In the genomic region with DNA sequence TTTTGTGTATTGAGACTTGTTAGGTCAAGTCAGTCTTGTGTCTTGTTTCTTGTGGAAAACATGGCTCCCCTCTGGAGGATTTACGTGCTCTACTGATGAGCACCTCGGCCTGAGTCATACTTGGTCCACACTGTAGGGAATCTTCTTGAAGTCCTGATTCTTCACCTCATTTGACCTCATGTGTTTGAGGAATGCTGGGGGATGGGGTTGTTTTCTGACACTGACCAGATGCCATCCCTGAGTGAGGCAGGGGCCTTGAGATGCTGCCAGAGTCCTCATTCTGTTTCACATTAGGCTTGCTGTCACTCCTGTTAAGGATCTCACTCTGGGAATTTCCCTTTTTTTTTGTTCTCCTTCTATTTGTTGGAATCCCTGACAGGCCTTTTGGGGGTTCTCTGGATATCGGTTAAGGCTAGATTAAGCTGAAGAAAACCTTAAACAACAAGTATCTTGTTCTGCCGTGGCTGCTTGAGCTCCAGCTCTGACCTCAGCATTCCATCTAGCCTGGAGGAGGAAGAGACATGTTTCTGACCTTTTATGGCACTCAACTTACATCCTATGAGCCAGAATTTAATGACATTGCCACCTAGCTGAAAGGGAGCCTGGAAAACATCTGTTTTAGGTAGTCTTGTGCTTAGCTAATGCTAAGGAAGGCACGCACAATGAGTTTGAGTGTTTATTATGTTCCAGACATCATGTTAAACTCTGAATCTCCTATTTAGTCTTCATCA, we compare ENCODE assay signal across 12 cellular contexts. TPM values are rescaled to one million over a fixed set of nuclear protein-coding genes. Genes with fewer than 3 reads are reported as not detected.
A peak's percentile ranks its signal among the peaks of the same experiment; 100 is the strongest.
DNase-seq lines count a peak whose midpoint lies in the region; ATAC-seq and TF ChIP-seq lines count a peak whose summit lies in the region.
"Had no signal": no experiment of that assay in that cellular context is flagged by ENCODE, and none has a peak within 500 bp of the region (broad histone marks: within the 10 kb centered on the region; RNA-seq: fewer than 3 reads in every experiment).

No MANE protein-coding gene starts in this region.

- no peaks in the 10 kb centered on the region for H3K9me3 ChIP-seq in upper lobe of right lung

- H3K9me3 Mint-ChIP-seq in stimulated activated naive CD8-positive, alpha-beta T cell treated with anti-CD3 and anti-CD28 coated beads, Interleukin-15, Interleukin-2, amounts not matched to agents 100 ng/mL and 50 ng/mL, for 24 hours: no peaks in the 10 kb centered on the region
- H3K9me3 Mint-ChIP-seq in brain: no peaks in the 10 kb centered on the region

- H3K36me3 Mint-ChIP-seq in stimulated activated naive CD8-positive, alpha-beta T cell treated with anti-CD3 and anti-CD28 coated beads, Interleukin-15, Interleukin-2, amounts not matched to agents 100 ng/mL and 50 ng/mL, for 24 hours (ENCODE audit: low read depth): peaks cover 55% of the 10 kb centered on the region
- H3K36me3 Mint-ChIP-seq in brain: peaks cover 71% of the 10 kb centered on the region

- H3K36me3 ChIP-seq in upper lobe of right lung: peaks cover 100% of the 10 kb centered on the region

- intact Hi-C loops in upper lobe of right lung (cut with DNase I): no loop called here

- no peak overlapping the region for H3K4me3 Mint-ChIP-seq in stimulated activated naive CD8-positive, alpha-beta T cell treated with anti-CD3 and anti-CD28 coated beads, Interleukin-15, Interleukin-2, amounts not matched to agents 100 ng/mL and 50 ng/mL, for 24 hours
- H3K4me3 Mint-ChIP-seq in brain: no peak overlapping the region

- H3K27me3 ChIP-seq in upper lobe of right lung: no peaks in the 10 kb centered on the region

- no peaks in the 10 kb centered on the region for H3K4me1 ChIP-seq in upper lobe of right lung

- H3K4me3 ChIP-seq in upper lobe of right lung: no peak overlapping the region

- no peak for ATAC-seq in stimulated activated naive CD8-positive, alpha-beta T cell treated with anti-CD3 and anti-CD28 coated beads, Interleukin-15, Interleukin-2, amounts not matched to agents 100 U/mL and 50 U/mL, for 24 hours
- no peak for ATAC-seq in HG02938 (IDR thresholded peaks at IDR 0.05; ENCODE audit: unreplicated experiment)
- no peak for ATAC-seq in upper lobe of right lung

- no peak for DNase-seq in stimulated activated naive CD8-positive, alpha-beta T cell treated with anti-CD3 and anti-CD28 coated beads, Interleukin-15, Interleukin-2, amounts not matched to agents 100 U/mL and 50 U/mL, for 24 hours
- peak; percentile 73 for DNase-seq in kidney tubule cell (ENCODE audit: low spot score)
- no peak for DNase-seq in stimulated activated CD4-positive, alpha-beta T cell treated with anti-CD3 and anti-CD28 coated beads, Interleukin-2, amount 100 ng/mL, for 24 hours
- DNase-seq in upper lobe of right lung: no peak
- no peak for DNase-seq in NCI-H2171 treated with DMSO at 0.1 percent for 48 hours (lab: John Stamatoyannopoulos, UW)
- DNase-seq: cortex of kidney; SHP77 treated with DMSO at 0.1 percent for 48 hours; stimulated activated naive CD4-positive, alpha-beta T cell treated with Interleukin-2 at 50 U/mL for 16 hours had no signal

- H3K27ac ChIP-seq in upper lobe of right lung: no peak overlapping the region
- H3K27ac ChIP-seq: HL-60 had no signal

- H3K4me1 Mint-ChIP-seq in stimulated activated naive CD8-positive, alpha-beta T cell treated with anti-CD3 and anti-CD28 coated beads, Interleukin-15, Interleukin-2, amounts not matched to agents 100 ng/mL and 50 ng/mL, for 24 hours (ENCODE audit: low read depth): peaks cover 8% of the 10 kb centered on the region
- no peaks in the 10 kb centered on the region for H3K4me1 Mint-ChIP-seq in brain

- TF ChIP-seq CTCF in brain (conservative IDR thresholded peaks at IDR 0.05): no peak
- TF ChIP-seq CTCF in upper lobe of right lung (IDR thresholded peaks at IDR 0.05): no peak

- peak overlapping the region; percentile 49 for H3K27ac Mint-ChIP-seq in stimulated activated naive CD8-positive, alpha-beta T cell treated with anti-CD3 and anti-CD28 coated beads, Interleukin-15, Interleukin-2, amounts not matched to agents 100 ng/mL and 50 ng/mL, for 24 hours
- H3K27ac Mint-ChIP-seq in brain: peak overlapping the region in 3 of 5 experiments; percentile 31 to 60 (median 52)

- H3K27me3 Mint-ChIP-seq in stimulated activated naive CD8-positive, alpha-beta T cell treated with anti-CD3 and anti-CD28 coated beads, Interleukin-15, Interleukin-2, amounts not matched to agents 100 ng/mL and 50 ng/mL, for 24 hours: no peaks in the 10 kb centered on the region
- peaks cover 4% of the 10 kb centered on the region for H3K27me3 Mint-ChIP-seq in brain

RNA-seq across cellular contexts. Expression of a gene that starts 20.6 kb away (rescaled TPM):
- 34.8 TPM for polyA plus RNA-seq in brain (ENCODE audit: insufficient read depth, low read depth, low replicate concordance)
- 31.1 TPM for total RNA-seq in upper lobe of right lung

RNA-seq across cellular contexts. Expression of a gene that starts 34.6 kb away (rescaled TPM):
- 333 TPM for polyA plus RNA-seq in brain (ENCODE audit: insufficient read depth, low read depth, low replicate concordance)
- total RNA-seq in upper lobe of right lung: 2,961 TPM
